Comparison of ENCODE assay signal across 1 cellular context in the genomic region with DNA sequence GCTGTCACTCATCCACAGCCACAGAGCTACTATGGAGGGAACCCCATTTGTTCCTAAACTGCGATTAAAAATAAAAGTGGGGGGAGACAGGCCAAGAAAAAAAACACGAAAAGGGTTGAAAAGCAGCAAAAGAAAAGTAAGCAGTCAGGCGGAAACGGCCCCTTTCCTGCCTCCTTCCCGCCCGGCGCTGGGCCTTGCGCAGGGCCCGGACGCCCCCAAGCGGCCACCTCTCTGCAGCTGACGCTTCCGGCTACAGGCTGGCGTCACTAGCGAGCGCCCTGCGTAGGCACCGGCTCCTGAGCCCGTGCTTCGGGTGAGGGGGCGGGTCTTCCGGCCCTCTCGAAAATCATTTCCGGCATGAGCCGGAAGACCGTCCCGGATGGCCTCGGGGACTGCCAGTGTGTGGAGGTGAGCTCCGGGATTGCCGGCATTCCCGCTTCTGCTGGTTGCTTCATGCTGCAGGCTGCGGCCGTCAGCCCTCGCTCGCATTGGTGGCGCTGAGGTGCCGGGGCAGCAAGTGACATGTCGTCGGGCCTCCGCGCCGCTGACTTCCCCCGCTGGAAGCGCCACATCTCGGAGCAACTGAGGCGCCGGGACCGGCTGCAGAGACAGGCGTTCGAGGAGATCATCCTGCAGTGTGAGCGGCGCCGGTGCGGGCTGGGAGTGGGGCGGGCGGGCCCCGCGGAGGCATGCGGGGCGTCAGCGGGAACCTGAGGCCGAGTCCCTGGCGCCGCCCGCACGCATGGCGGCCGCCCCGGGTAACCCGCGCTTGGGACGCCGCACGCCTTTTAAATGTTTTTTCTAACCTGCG.
TF ChIP-seq lines count a peak whose summit lies in the region.

ATG16L1 (plus strand) TSS at position 368 of the 811 bp plus-strand sequence; CDS start at position 523, 155 bp downstream.

TF ChIP-seq in HepG2, 621 proteins besides CTCF, POLR2A, EP300 and RAD21 (continued from another document and continues in another):
- TF ChIP-seq, protein P1, sequence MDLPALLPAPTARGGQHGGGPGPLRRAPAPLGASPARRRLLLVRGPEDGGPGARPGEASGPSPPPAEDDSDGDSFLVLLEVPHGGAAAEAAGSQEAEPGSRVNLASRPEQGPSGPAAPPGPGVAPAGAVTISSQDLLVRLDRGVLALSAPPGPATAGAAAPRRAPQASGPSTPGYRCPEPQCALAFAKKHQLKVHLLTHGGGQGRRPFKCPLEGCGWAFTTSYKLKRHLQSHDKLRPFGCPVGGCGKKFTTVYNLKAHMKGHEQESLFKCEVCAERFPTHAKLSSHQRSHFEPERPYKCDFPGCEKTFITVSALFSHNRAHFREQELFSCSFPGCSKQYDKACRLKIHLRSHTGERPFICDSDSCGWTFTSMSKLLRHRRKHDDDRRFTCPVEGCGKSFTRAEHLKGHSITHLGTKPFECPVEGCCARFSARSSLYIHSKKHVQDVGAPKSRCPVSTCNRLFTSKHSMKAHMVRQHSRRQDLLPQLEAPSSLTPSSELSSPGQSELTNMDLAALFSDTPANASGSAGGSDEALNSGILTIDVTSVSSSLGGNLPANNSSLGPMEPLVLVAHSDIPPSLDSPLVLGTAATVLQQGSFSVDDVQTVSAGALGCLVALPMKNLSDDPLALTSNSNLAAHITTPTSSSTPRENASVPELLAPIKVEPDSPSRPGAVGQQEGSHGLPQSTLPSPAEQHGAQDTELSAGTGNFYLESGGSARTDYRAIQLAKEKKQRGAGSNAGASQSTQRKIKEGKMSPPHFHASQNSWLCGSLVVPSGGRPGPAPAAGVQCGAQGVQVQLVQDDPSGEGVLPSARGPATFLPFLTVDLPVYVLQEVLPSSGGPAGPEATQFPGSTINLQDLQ (CRISPR knock-in tag; IDR thresholded peaks at IDR 0.05), result peak; percentile 80; the same call in 1 of the 2 replicates
- TF ChIP-seq GZF1 (CRISPR knock-in tag; IDR thresholded peaks at IDR 0.05) (no peak), SRY (CRISPR knock-in tag; IDR thresholded peaks at IDR 0.05) (peak; percentile 92), NKX3-1 (CRISPR knock-in tag; IDR thresholded peaks at IDR 0.05) (no peak; the same call in 1 of the 2 replicates), ZNF839 (CRISPR knock-in tag; IDR thresholded peaks at IDR 0.05; ENCODE audit: borderline replicate concordance) (peak; percentile 75), ZNF629 (CRISPR knock-in tag; conservative IDR thresholded peaks at IDR 0.05) (peak; percentile 100), ATF1 (CRISPR knock-in tag; IDR thresholded peaks at IDR 0.05) (peak; percentile 98), KLF6 (CRISPR knock-in tag; IDR thresholded peaks at IDR 0.05) (peak; percentile 94; the same call in 1 of the 2 replicates), HNF4A (CRISPR knock-in tag; IDR thresholded peaks at IDR 0.05) (peak; percentile 12; the same call in 1 of the 2 replicates), CREM (IDR thresholded peaks at IDR 0.05) (peak; percentile 98), CREM (CRISPR knock-in tag; IDR thresholded peaks at IDR 0.05) (peak; percentile 87), JUND (CRISPR knock-in tag; IDR thresholded peaks at IDR 0.05) (0 out of 2 replicates have a peak, but pooled peaks have one; percentile 55), GABPB1 (CRISPR knock-in tag; IDR thresholded peaks at IDR 0.05) (peak; percentile 99), CREBL2 (CRISPR knock-in tag; IDR thresholded peaks at IDR 0.05; ENCODE audit: borderline replicate concordance) (no peak; the same call in 1 of the 2 replicates), CENPT (CRISPR knock-in tag; IDR thresholded peaks at IDR 0.05; ENCODE audit: low read depth) (no peak), TBP (CRISPR knock-in tag; IDR thresholded peaks at IDR 0.05) (no peak), ZNF850 (CRISPR knock-in tag; conservative IDR thresholded peaks at IDR 0.05) (no peak; the same call in 1 of the 2 replicates), ZFP36 (IDR thresholded peaks at IDR 0.05; ENCODE audit: borderline replicate concordance, low read depth, low read length, partially characterized antibody) (no peak), ZNF550 (CRISPR knock-in tag; IDR thresholded peaks at IDR 0.05; ENCODE audit: borderline replicate concordance) (no peak; the same call in 1 of the 2 replicates), HNRNPL (IDR thresholded peaks at IDR 0.05; ENCODE audit: low read depth, low read length) (peak; percentile 67; the same call in 1 of the 2 replicates), PCBP2 (optimal IDR thresholded peaks at IDR 0.05; ENCODE audit: low read depth, low read length, poor library complexity, severe bottlenecking) (no peak), CBFB (CRISPR knock-in tag; IDR thresholded peaks at IDR 0.05) (peak; percentile 92), ATM (IDR thresholded peaks at IDR 0.05; ENCODE audit: borderline replicate concordance) (no peak), KDM2A (CRISPR knock-in tag; IDR thresholded peaks at IDR 0.05; ENCODE audit: borderline replicate concordance, low read depth) (peak; percentile 95), ZNF576 (CRISPR knock-in tag; IDR thresholded peaks at IDR 0.05) (no peak), TAF15 (IDR thresholded peaks at IDR 0.05; ENCODE audit: low read depth, low read length, poor library complexity, severe bottlenecking) (peak; percentile 98), ZMYM2 (CRISPR knock-in tag; IDR thresholded peaks at IDR 0.05) (peak; percentile 55; the same call in 1 of the 2 replicates), ARNTL (CRISPR knock-in tag; IDR thresholded peaks at IDR 0.05) (peak; percentile 83)
- TF ChIP-seq, protein P2, sequence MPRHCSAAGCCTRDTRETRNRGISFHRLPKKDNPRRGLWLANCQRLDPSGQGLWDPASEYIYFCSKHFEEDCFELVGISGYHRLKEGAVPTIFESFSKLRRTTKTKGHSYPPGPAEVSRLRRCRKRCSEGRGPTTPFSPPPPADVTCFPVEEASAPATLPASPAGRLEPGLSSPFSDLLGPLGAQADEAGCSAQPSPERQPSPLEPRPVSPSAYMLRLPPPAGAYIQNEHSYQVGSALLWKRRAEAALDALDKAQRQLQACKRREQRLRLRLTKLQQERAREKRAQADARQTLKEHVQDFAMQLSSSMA (CRISPR knock-in tag; IDR thresholded peaks at IDR 0.05), result no peak; the same call in 1 of the 2 replicates
- TF ChIP-seq, protein P3, sequence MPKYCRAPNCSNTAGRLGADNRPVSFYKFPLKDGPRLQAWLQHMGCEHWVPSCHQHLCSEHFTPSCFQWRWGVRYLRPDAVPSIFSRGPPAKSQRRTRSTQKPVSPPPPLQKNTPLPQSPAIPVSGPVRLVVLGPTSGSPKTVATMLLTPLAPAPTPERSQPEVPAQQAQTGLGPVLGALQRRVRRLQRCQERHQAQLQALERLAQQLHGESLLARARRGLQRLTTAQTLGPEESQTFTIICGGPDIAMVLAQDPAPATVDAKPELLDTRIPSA (CRISPR knock-in tag; IDR thresholded peaks at IDR 0.05; ENCODE audit: borderline replicate concordance), result peak; percentile 86; the same call in 1 of the 2 replicates
- TF ChIP-seq, protein P4, sequence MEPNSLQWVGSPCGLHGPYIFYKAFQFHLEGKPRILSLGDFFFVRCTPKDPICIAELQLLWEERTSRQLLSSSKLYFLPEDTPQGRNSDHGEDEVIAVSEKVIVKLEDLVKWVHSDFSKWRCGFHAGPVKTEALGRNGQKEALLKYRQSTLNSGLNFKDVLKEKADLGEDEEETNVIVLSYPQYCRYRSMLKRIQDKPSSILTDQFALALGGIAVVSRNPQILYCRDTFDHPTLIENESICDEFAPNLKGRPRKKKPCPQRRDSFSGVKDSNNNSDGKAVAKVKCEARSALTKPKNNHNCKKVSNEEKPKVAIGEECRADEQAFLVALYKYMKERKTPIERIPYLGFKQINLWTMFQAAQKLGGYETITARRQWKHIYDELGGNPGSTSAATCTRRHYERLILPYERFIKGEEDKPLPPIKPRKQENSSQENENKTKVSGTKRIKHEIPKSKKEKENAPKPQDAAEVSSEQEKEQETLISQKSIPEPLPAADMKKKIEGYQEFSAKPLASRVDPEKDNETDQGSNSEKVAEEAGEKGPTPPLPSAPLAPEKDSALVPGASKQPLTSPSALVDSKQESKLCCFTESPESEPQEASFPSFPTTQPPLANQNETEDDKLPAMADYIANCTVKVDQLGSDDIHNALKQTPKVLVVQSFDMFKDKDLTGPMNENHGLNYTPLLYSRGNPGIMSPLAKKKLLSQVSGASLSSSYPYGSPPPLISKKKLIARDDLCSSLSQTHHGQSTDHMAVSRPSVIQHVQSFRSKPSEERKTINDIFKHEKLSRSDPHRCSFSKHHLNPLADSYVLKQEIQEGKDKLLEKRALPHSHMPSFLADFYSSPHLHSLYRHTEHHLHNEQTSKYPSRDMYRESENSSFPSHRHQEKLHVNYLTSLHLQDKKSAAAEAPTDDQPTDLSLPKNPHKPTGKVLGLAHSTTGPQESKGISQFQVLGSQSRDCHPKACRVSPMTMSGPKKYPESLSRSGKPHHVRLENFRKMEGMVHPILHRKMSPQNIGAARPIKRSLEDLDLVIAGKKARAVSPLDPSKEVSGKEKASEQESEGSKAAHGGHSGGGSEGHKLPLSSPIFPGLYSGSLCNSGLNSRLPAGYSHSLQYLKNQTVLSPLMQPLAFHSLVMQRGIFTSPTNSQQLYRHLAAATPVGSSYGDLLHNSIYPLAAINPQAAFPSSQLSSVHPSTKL (CRISPR knock-in tag; IDR thresholded peaks at IDR 0.05), result peak; percentile 79
- TF ChIP-seq, protein P5, sequence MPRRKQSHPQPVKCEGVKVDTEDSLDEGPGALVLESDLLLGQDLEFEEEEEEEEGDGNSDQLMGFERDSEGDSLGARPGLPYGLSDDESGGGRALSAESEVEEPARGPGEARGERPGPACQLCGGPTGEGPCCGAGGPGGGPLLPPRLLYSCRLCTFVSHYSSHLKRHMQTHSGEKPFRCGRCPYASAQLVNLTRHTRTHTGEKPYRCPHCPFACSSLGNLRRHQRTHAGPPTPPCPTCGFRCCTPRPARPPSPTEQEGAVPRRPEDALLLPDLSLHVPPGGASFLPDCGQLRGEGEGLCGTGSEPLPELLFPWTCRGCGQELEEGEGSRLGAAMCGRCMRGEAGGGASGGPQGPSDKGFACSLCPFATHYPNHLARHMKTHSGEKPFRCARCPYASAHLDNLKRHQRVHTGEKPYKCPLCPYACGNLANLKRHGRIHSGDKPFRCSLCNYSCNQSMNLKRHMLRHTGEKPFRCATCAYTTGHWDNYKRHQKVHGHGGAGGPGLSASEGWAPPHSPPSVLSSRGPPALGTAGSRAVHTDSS (CRISPR knock-in tag; conservative IDR thresholded peaks at IDR 0.05), result 0 out of 2 replicates have a peak, but pooled peaks have one; percentile 64
- TF ChIP-seq, protein P6, sequence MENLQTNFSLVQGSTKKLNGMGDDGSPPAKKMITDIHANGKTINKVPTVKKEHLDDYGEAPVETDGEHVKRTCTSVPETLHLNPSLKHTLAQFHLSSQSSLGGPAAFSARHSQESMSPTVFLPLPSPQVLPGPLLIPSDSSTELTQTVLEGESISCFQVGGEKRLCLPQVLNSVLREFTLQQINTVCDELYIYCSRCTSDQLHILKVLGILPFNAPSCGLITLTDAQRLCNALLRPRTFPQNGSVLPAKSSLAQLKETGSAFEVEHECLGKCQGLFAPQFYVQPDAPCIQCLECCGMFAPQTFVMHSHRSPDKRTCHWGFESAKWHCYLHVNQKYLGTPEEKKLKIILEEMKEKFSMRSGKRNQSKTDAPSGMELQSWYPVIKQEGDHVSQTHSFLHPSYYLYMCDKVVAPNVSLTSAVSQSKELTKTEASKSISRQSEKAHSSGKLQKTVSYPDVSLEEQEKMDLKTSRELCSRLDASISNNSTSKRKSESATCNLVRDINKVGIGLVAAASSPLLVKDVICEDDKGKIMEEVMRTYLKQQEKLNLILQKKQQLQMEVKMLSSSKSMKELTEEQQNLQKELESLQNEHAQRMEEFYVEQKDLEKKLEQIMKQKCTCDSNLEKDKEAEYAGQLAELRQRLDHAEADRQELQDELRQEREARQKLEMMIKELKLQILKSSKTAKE (CRISPR knock-in tag; IDR thresholded peaks at IDR 0.05; ENCODE audit: borderline replicate concordance), result no peak
- TF ChIP-seq, protein P7, sequence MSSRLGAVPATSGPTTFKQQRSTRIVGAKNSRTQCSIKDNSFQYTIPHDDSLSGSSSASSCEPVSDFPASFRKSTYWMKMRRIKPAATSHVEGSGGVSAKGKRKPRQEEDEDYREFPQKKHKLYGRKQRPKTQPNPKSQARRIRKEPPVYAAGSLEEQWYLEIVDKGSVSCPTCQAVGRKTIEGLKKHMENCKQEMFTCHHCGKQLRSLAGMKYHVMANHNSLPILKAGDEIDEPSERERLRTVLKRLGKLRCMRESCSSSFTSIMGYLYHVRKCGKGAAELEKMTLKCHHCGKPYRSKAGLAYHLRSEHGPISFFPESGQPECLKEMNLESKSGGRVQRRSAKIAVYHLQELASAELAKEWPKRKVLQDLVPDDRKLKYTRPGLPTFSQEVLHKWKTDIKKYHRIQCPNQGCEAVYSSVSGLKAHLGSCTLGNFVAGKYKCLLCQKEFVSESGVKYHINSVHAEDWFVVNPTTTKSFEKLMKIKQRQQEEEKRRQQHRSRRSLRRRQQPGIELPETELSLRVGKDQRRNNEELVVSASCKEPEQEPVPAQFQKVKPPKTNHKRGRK (CRISPR knock-in tag; IDR thresholded peaks at IDR 0.05), result no peak
